Comparison of ENCODE assay signal across 1 cellular context in genomic region chr10:107031981-107032699, GRCh38.
A peak's percentile ranks its signal among the peaks of the same experiment; 100 is the strongest.
TF ChIP-seq lines count a peak whose summit lies in the region.

No MANE protein-coding gene starts in this region.

TF ChIP-seq in K562, 482 proteins besides CTCF, POLR2A, EP300 and RAD21 (continued from another document and continues in another):
- TF ChIP-seq MED1 (CRISPR knock-in tag; IDR thresholded peaks at IDR 0.05; ENCODE audit: borderline replicate concordance) (no peak), ZZZ3 (IDR thresholded peaks at IDR 0.05) (no peak), THAP7 (CRISPR knock-in tag; IDR thresholded peaks at IDR 0.05) (no peak), KLF1 (tag; IDR thresholded peaks at IDR 0.05) (no peak), SOX6 (IDR thresholded peaks at IDR 0.05) (peak; percentile 50; the same call in 1 of the 2 replicates), CBFA2T2 (conservative IDR thresholded peaks at IDR 0.05) (peak; percentile 21; the same call in 1 of the 2 replicates), HMG20A (CRISPR knock-in tag; conservative IDR thresholded peaks at IDR 0.05) (no peak), SNIP1 (IDR thresholded peaks at IDR 0.05; ENCODE audit: low read depth) (no peak), ZFPM2 (CRISPR knock-in tag; IDR thresholded peaks at IDR 0.05) (no peak), CCAR2 (IDR thresholded peaks at IDR 0.05; ENCODE audit: low read depth, low read length) (no peak), ELK1 (CRISPR knock-in tag; IDR thresholded peaks at IDR 0.05) (no peak), SMARCA5 (IDR thresholded peaks at IDR 0.05) (no peak), CBX8 (IDR thresholded peaks at IDR 0.05; ENCODE audit: borderline replicate concordance, extremely low read depth, low read depth, low read length, poor library complexity, severe bottlenecking) (no peak), TBL1XR1 (IDR thresholded peaks at IDR 0.05; ENCODE audit: low read length in 2 of 2) (peak in 1 of 2 experiments; percentile 81; a peak in 2 of 4 replicates), PKNOX1 (IDR thresholded peaks at IDR 0.05) (peak; percentile 47), ZNF23 (CRISPR knock-in tag; IDR thresholded peaks at IDR 0.05) (no peak), ATF1 (CRISPR knock-in tag; IDR thresholded peaks at IDR 0.05) (no peak), ATF1 (tag; IDR thresholded peaks at IDR 0.05) (no peak), SAFB (IDR thresholded peaks at IDR 0.05; ENCODE audit: borderline replicate concordance, low read depth, low read length) (no peak), SIX5 (IDR thresholded peaks at IDR 0.05; ENCODE audit: borderline replicate concordance in 1 of 2, insufficient read depth in 1 of 2, low read depth in 1 of 2, low read length in 2 of 2) (no peak), PREB (CRISPR knock-in tag; IDR thresholded peaks at IDR 0.05) (no peak), ETV6 (IDR thresholded peaks at IDR 0.05; ENCODE audit: borderline replicate concordance in 1 of 2, low read depth in 2 of 2, low read length in 1 of 2) (no peak), ETV6 (CRISPR knock-in tag; IDR thresholded peaks at IDR 0.05; ENCODE audit: borderline replicate concordance) (no peak), KAT8 (IDR thresholded peaks at IDR 0.05; ENCODE audit: low read depth) (no peak), HNRNPK (IDR thresholded peaks at IDR 0.05; ENCODE audit: low read depth, low read length, poor library complexity, severe bottlenecking) (no peak), GABPB2 (CRISPR knock-in tag; conservative IDR thresholded peaks at IDR 0.05) (no peak), SMAD3 (CRISPR knock-in tag; conservative IDR thresholded peaks at IDR 0.05) (no peak), ETS1 (conservative IDR thresholded peaks at IDR 0.05; ENCODE audit: control insufficient read depth, low read depth, low read length) (no peak), ZBTB43 (CRISPR knock-in tag; IDR thresholded peaks at IDR 0.05) (no peak), CBX2 (IDR thresholded peaks at IDR 0.05; ENCODE audit: insufficient read depth, low read length, poor library complexity, severe bottlenecking) (no peak), ETS2 (tag; IDR thresholded peaks at IDR 0.05; ENCODE audit: borderline replicate concordance, poor library complexity, severe bottlenecking) (no peak), DIDO1 (tag; IDR thresholded peaks at IDR 0.05; ENCODE audit: low read depth) (no peak), ID3 (CRISPR knock-in tag; IDR thresholded peaks at IDR 0.05) (no peak), ID3 (tag; IDR thresholded peaks at IDR 0.05) (no peak), BRF2 (IDR thresholded peaks at IDR 0.05; ENCODE audit: borderline replicate concordance, insufficient read depth, insufficient read length) (no peak), HMGN3 (IDR thresholded peaks at IDR 0.05; ENCODE audit: borderline replicate concordance, extremely low read depth, insufficient read length, low read depth, low read length) (no peak), FOS (IDR thresholded peaks at IDR 0.05; ENCODE audit: extremely low read depth, insufficient read length) (no peak), ILK (tag; IDR thresholded peaks at IDR 0.05; ENCODE audit: borderline replicate concordance, low read depth) (no peak), LEF1 (IDR thresholded peaks at IDR 0.05) (peak; percentile 20; the same call in 1 of the 2 replicates), AFF4 (CRISPR knock-in tag; IDR thresholded peaks at IDR 0.05) (no peak), RBM15 (IDR thresholded peaks at IDR 0.05; ENCODE audit: insufficient read depth, low read length) (no peak), UBTF (IDR thresholded peaks at IDR 0.05; ENCODE audit: borderline replicate concordance in 1 of 2, low read depth in 2 of 2, low read length in 2 of 2) (no peak), RERE (CRISPR knock-in tag; IDR thresholded peaks at IDR 0.05; ENCODE audit: borderline replicate concordance) (no peak)
